Comparison of ENCODE assay signal across 11 cellular contexts in the genomic region with DNA sequence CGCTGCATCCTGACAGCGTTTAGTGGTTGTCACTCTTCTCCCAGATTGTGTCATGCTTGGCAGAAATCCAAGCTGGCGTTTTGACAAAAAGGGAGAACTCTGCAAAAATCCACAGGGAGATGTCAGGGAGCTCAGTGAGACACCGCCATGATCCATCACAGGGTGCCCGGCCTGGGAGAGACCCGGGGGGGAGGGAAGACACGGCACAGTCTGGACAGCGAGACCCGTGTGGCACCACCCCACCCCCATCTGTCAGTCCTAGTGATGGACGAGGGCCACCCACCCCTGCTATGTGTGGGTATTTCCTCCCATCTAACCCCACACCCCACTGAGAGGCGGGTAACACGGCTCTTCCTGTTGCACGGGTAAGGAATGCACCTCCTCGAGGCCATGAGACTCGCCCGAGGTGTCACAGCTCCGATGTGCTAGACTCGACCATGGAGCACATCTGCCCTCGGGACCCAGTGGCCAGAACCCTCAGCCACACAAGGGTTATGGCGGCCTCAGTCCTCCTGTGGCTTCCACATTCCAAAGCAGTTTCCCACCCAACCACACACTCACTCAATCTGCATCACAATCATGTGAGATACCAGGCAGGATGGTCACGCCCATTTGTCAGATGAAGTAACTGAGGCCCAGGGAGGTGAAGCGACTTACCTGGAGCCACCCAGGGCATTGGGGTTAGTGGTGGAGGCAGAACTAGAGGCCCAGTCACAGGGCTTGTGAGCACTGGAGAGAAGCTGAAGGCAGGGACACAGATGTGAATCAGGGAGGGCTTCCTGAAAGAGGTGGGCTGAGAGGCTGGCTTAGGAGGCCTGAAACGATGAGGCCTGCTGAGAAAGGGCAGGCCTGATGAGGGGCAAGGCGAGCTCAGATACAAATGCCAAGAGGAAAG.
DNase-seq lines count a peak whose midpoint lies in the region; ATAC-seq, FAIRE-seq and TF ChIP-seq lines count a peak whose summit lies in the region.
"Had no signal": no experiment of that assay in that cellular context is flagged by ENCODE, and none has a peak within 500 bp of the region (broad histone marks: within the 10 kb centered on the region; RNA-seq: fewer than 3 reads in every experiment).

No MANE protein-coding gene starts in this region.

- H3K9me3 ChIP-seq in A549 = no peaks in the 10 kb centered on the region
- peaks cover 0 to 3% of the 10 kb centered on the region in 2 experiments; a peak in 1 of 4 replicates for H3K9me3 ChIP-seq in HCT116 (ENCODE audit: control insufficient read depth in 1 of 2, insufficient read depth in 1 of 2, low read depth in 1 of 2, low read length in 2 of 2)
- H3K9me3 ChIP-seq in SJCRH30 (replicated peaks) = no peaks in the 10 kb centered on the region
- H3K9me3 ChIP-seq in heart left ventricle = no peaks in the 10 kb centered on the region
- H3K9me3 ChIP-seq: tibial artery had no signal

- TF ChIP-seq CTCF in A549 (IDR thresholded peaks at IDR 0.05) (no peak), HCT116 (IDR thresholded peaks at IDR 0.05 in 2 of 3, conservative IDR thresholded peaks at IDR 0.05 in 1 of 3; ENCODE audit: borderline replicate concordance in 1 of 3, insufficient read depth in 1 of 3, low read depth in 2 of 3, low read length in 2 of 3) (no peak), heart left ventricle (IDR thresholded peaks at IDR 0.05) (no peak)

- DNase-seq in A549 (ENCODE audit: low read depth in 1 of 2, low spot score in 1 of 2) = no peak
- DNase-seq in HCT116 (ENCODE audit: low read depth, low spot score) = no peak
- peak; percentile 17 to 35 for DNase-seq in SJCRH30
- peak; percentile 43 for DNase-seq in islet precursor cell
- no peak for DNase-seq in NCI-H1436 (lab: John Stamatoyannopoulos, UW)
- DNase-seq in heart left ventricle = no peak
- DNase-seq in stimulated activated CD4-positive, alpha-beta T cell treated with anti-CD3 and anti-CD28 coated beads, Interleukin-2, amount 100 ng/mL, for 24 hours = no peak
- no peak for DNase-seq in midbrain (lab: John Stamatoyannopoulos, UW)
- DNase-seq: cortex of kidney had no signal

- TF ChIP-seq RAD21 in A549 (conservative IDR thresholded peaks at IDR 0.05 in 1 of 2, IDR thresholded peaks at IDR 0.05 in 1 of 2) = no peak
- TF ChIP-seq RAD21 in HCT116 (IDR thresholded peaks at IDR 0.05; ENCODE audit: low read depth) = no peak

- RAD21 ChIA-PET in HCT116 (lab: Charles Lee; ENCODE audit: low non-redundant PET in 1 of 2, low total read pairs in 2 of 2, uncharacterized antibody in 2 of 2, unreplicated experiment in 2 of 2) = no interaction called here

- H3K79me2 ChIP-seq in HCT116 (ENCODE audit: insufficient read depth, low read length) = no peaks in the 10 kb centered on the region

- no peaks in the 10 kb centered on the region for H3K4me1 ChIP-seq in A549
- no peaks in the 10 kb centered on the region for H3K4me1 ChIP-seq in HCT116 (ENCODE audit: control insufficient read depth in 1 of 2, insufficient read depth in 2 of 2, low read length in 2 of 2)
- no peaks in the 10 kb centered on the region for H3K4me1 ChIP-seq in SJCRH30
- H3K4me1 ChIP-seq in heart left ventricle = no peaks in the 10 kb centered on the region

- intact Hi-C loops in HCT116 (cut with micrococcal nuclease) (no loop called here), heart left ventricle (cut with DNase I) (no loop called here)

- H2AFZ ChIP-seq in HCT116 (ENCODE audit: low read depth, low read length, poor library complexity, severe bottlenecking) = no peak overlapping the region

- H3K27me3 ChIP-seq in HCT116 (ENCODE audit: insufficient read depth, low read length) = no peaks in the 10 kb centered on the region
- H3K27me3 ChIP-seq in SJCRH30 = no peaks in the 10 kb centered on the region; the same call in 1 of the 2 replicates
- peaks cover 0 to 18% (median 0%) of the 10 kb centered on the region in 9 donors for H3K27me3 ChIP-seq in heart left ventricle

- ATAC-seq in A549 (no peak; a peak in 1 of 6 replicates), HCT116 (peak; percentile 27; the same call in 1 of the 2 replicates), heart left ventricle (no peak)
- ATAC-seq: activated naive CD4-positive, alpha-beta T cell treated with anti-CD3 and anti-CD28 coated beads, Interleukin-2, amount 50 U/mL, for 72 hours had no signal

- TF ChIP-seq EP300 in A549 (IDR thresholded peaks at IDR 0.05) = no peak

- H3K4me2 ChIP-seq in A549 (no peak overlapping the region), HCT116 (ENCODE audit: low read length) (no peak overlapping the region)

- no TSS peak for BruUV-seq in HCT116 (replicated peaks; lab: Mats Ljungman, UMichigan)

- CTCF ChIA-PET in A549 (lab: Yijun Ruan, JAX) (interaction anchor here (0.9 to 1.1 kb wide), 2 partner anchors 21 to 52 kb away, joined by 3 to 7 read pairs; no protein-coding TSS in a partner anchor), HCT116 (lab: Charles Lee) (no interaction called here)

- H3K36me3 ChIP-seq in HCT116 (ENCODE audit: control insufficient read depth in 1 of 2, insufficient read depth in 2 of 2, low read length in 2 of 2) = no peaks in the 10 kb centered on the region
- no peaks in the 10 kb centered on the region for H3K36me3 ChIP-seq in SJCRH30
- no peaks in the 10 kb centered on the region for H3K36me3 ChIP-seq in heart left ventricle
- H3K36me3 ChIP-seq: tibial artery had no signal

- no peak for FAIRE-seq in A549 (lab: Jason Lieb, UNC)

- H4K20me1 ChIP-seq in HCT116 (ENCODE audit: insufficient read depth) = no peaks in the 10 kb centered on the region

- H3K27ac ChIP-seq in A549 (no peak overlapping the region), HCT116 (ENCODE audit: low read depth, low read length) (no peak overlapping the region), SJCRH30 (no peak overlapping the region), heart left ventricle (no peak overlapping the region)
- H3K27ac ChIP-seq: tibial artery had no signal

- POLR2A ChIA-PET in A549 (lab: Yijun Ruan, JAX) (no interaction called here), HCT116 (lab: Charles Lee) (no interaction called here)

- TF ChIP-seq POLR2A in A549 (IDR thresholded peaks at IDR 0.05; ENCODE audit: low read length) (no peak), HCT116 (IDR thresholded peaks at IDR 0.05; ENCODE audit: borderline replicate concordance, extremely low read depth, insufficient read depth, insufficient read length) (no peak), heart left ventricle (IDR thresholded peaks at IDR 0.05) (no peak)

- WGBS in A549 (ENCODE audit: missing lambda C conversion rate) = 38% methylated on average over 12 of the region's 24 CpGs
- 39 to 48% (median 43%) methylated on average over 23 to 24 of the region's 24 CpGs for whole genome bisulfite sequencing in heart left ventricle, 4 donors

- H3K9me2 ChIP-seq in HCT116 (ENCODE audit: insufficient read depth) = no peaks in the 10 kb centered on the region

- H3K4me3 ChIP-seq in A549 (no peak overlapping the region), HCT116 (replicated peaks in 1 of 2; ENCODE audit: low read depth in 1 of 2, low read length in 2 of 2) (no peak overlapping the region), SJCRH30 (no peak overlapping the region), heart left ventricle (no peak overlapping the region)
- H3K4me3 ChIP-seq: tibial artery had no signal

- H3K9ac ChIP-seq in HCT116 (ENCODE audit: low read length) = no peak overlapping the region

TF ChIP-seq in A549, 52 proteins besides CTCF, POLR2A, EP300 and RAD21:
- no peak for TF ChIP-seq POLR2AphosphoS2 (conservative IDR thresholded peaks at IDR 0.05; ENCODE audit: low read length)
- TF ChIP-seq ZFP36 (IDR thresholded peaks at IDR 0.05; ENCODE audit: borderline replicate concordance, partially characterized antibody) = peak; percentile 14

TF ChIP-seq in HCT116, 20 proteins besides CTCF, POLR2A, EP300 and RAD21:
- TF ChIP-seq, protein P1, sequence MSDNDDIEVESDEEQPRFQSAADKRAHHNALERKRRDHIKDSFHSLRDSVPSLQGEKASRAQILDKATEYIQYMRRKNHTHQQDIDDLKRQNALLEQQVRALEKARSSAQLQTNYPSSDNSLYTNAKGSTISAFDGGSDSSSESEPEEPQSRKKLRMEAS (IDR thresholded peaks at IDR 0.05) = no peak
- TF ChIP-seq, protein P2, sequence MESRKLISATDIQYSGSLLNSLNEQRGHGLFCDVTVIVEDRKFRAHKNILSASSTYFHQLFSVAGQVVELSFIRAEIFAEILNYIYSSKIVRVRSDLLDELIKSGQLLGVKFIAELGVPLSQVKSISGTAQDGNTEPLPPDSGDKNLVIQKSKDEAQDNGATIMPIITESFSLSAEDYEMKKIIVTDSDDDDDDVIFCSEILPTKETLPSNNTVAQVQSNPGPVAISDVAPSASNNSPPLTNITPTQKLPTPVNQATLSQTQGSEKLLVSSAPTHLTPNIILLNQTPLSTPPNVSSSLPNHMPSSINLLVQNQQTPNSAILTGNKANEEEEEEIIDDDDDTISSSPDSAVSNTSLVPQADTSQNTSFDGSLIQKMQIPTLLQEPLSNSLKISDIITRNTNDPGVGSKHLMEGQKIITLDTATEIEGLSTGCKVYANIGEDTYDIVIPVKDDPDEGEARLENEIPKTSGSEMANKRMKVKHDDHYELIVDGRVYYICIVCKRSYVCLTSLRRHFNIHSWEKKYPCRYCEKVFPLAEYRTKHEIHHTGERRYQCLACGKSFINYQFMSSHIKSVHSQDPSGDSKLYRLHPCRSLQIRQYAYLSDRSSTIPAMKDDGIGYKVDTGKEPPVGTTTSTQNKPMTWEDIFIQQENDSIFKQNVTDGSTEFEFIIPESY (IDR thresholded peaks at IDR 0.05; ENCODE audit: extremely low read depth, insufficient replicate concordance, low read length) = no peak
- no peak for TF ChIP-seq FOSL1 (IDR thresholded peaks at IDR 0.05; ENCODE audit: low read depth)
- no peak for TF ChIP-seq SIN3A (IDR thresholded peaks at IDR 0.05; ENCODE audit: low read depth)
- TF ChIP-seq YY1 (IDR thresholded peaks at IDR 0.05; ENCODE audit: extremely low read depth, insufficient replicate concordance, low read depth, low read length) = no peak
- no peak for TF ChIP-seq CBX3 (IDR thresholded peaks at IDR 0.05; ENCODE audit: low read depth)
- no peak for TF ChIP-seq ZNF274 (IDR thresholded peaks at IDR 0.05; ENCODE audit: low read depth, low read length)
- no peak for TF ChIP-seq ELF1 (IDR thresholded peaks at IDR 0.05; ENCODE audit: borderline replicate concordance, low read depth)
- TF ChIP-seq POLR2AphosphoS5 (IDR thresholded peaks at IDR 0.05; ENCODE audit: low read depth, low read length) = no peak
- TF ChIP-seq SRF (IDR thresholded peaks at IDR 0.05; ENCODE audit: low read depth) = no peak
- no peak for TF ChIP-seq EGR1 (IDR thresholded peaks at IDR 0.05; ENCODE audit: low read depth)
- TF ChIP-seq SP1 (IDR thresholded peaks at IDR 0.05; ENCODE audit: low read depth) = no peak
- TF ChIP-seq, protein P3, sequence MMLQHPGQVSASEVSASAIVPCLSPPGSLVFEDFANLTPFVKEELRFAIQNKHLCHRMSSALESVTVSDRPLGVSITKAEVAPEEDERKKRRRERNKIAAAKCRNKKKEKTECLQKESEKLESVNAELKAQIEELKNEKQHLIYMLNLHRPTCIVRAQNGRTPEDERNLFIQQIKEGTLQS (IDR thresholded peaks at IDR 0.05) = no peak

Comparison
In these comparisons a context has a peak if more than half of its experiments do, and no peak if none do; other contexts are left out.
1. DNase-seq: peak in SJCRH30 (2 of 2) and islet precursor cell (single experiment); none in A549 (0 of 2), HCT116 (single experiment), NCI-H1436 (single experiment), heart left ventricle (0 of 5), stimulated activated CD4-positive, alpha-beta T cell treated with anti-CD3 and anti-CD28 coated beads, Interleukin-2, amount 100 ng/mL, for 24 hours (0 of 2) and midbrain (single experiment).